Comparison of ENCODE assay signal across 8 cellular contexts in genomic region chr11:125110996-125111340, GRCh38. TPM values are rescaled to one million over a fixed set of nuclear protein-coding genes. Genes with fewer than 3 reads are reported as not detected.
A peak's percentile ranks its signal among the peaks of the same experiment; 100 is the strongest.
DNase-seq lines count a peak whose midpoint lies in the region; ATAC-seq, FAIRE-seq and TF ChIP-seq lines count a peak whose summit lies in the region.

No MANE protein-coding gene starts in this region.

- no peak for ATAC-seq in CD4-positive, CD25-positive, alpha-beta regulatory T cell (ENCODE audit: low read depth in 2 of 2)
- ATAC-seq in HG02840 (IDR thresholded peaks at IDR 0.05; ENCODE audit: low FRiP score, unreplicated experiment) = no peak

- TF ChIP-seq EP300 in ovary (IDR thresholded peaks at IDR 0.05) = no peak

- peak overlapping the region; percentile 89 to 99 (median 96) for H3K4me3 Mint-ChIP-seq in CD4-positive, CD25-positive, alpha-beta regulatory T cell

- H3K27me3 ChIP-seq in CD4-positive, CD25-positive, alpha-beta regulatory T cell (ENCODE audit: control insufficient read depth, insufficient read depth, low read length) = no peaks in the 10 kb centered on the region
- no peaks in the 10 kb centered on the region for H3K27me3 ChIP-seq in ovary

- H3K4me1 Mint-ChIP-seq in CD4-positive, CD25-positive, alpha-beta regulatory T cell = peaks cover 14 to 28% (median 21%) of the 10 kb centered on the region in 4 donors

- H3K4me3 ChIP-seq in CD4-positive, CD25-positive, alpha-beta regulatory T cell (ENCODE audit: low read depth, low read length) = peak overlapping the region; percentile 96
- H3K4me3 ChIP-seq in epithelial cell of proximal tubule (ENCODE audit: low read depth, low read length) (peak overlapping the region; percentile 85), ovary (peak overlapping the region; percentile 73)

- WGBS in ovary, 3 donors = 0 to 1% (median 0%) methylated on average over 9 of the region's 9 CpGs

- H3K27ac Mint-ChIP-seq in CD4-positive, CD25-positive, alpha-beta regulatory T cell = peak overlapping the region; percentile 94 to 100 (median 96)

- peaks cover 14% of the 10 kb centered on the region for H3K4me1 ChIP-seq in CD4-positive, CD25-positive, alpha-beta regulatory T cell (ENCODE audit: control insufficient read depth, insufficient read depth, low read length, poor library complexity, severe bottlenecking)
- peaks cover 5% of the 10 kb centered on the region for H3K4me1 ChIP-seq in ovary (ENCODE audit: insufficient read depth)

- H3K9me3 Mint-ChIP-seq in CD4-positive, CD25-positive, alpha-beta regulatory T cell = peaks cover 0 to 5% (median 0%) of the 10 kb centered on the region in 7 donors

- no peaks in the 10 kb centered on the region for H3K36me3 ChIP-seq in CD4-positive, CD25-positive, alpha-beta regulatory T cell (ENCODE audit: control insufficient read depth, insufficient read depth, low read length)
- no peaks in the 10 kb centered on the region for H3K36me3 ChIP-seq in ovary

- no peak for TF ChIP-seq POLR2A in H54 (IDR thresholded peaks at IDR 0.05; ENCODE audit: low read depth, low read length)
- no peak for TF ChIP-seq POLR2A in ovary (IDR thresholded peaks at IDR 0.05)

- peak overlapping the region; percentile 79 for H3K27ac ChIP-seq in CD4-positive, CD25-positive, alpha-beta regulatory T cell (ENCODE audit: insufficient read depth, low read length, poor library complexity, severe bottlenecking)
- H3K27ac ChIP-seq in ovary = peak overlapping the region in 1 of 2 donors; percentile 51

- peak; percentile 23 for FAIRE-seq in H54 (lab: Jason Lieb, UNC)

- H3K27me3 Mint-ChIP-seq in CD4-positive, CD25-positive, alpha-beta regulatory T cell = peaks cover 4% of the 10 kb centered on the region

- no peak for DNase-seq in CD4-positive, CD25-positive, alpha-beta regulatory T cell
- DNase-seq in H54 (ENCODE audit: insufficient read length, low spot score) = no peak
- peak; percentile 53 for DNase-seq in SW480 (ENCODE audit: low spot score)
- no peak for DNase-seq in epithelial cell of proximal tubule (ENCODE audit: low read depth)
- DNase-seq in ovary = no peak
- DNase-seq in cerebellar nuclear complex (lab: John Stamatoyannopoulos, UW) = no peak
- no peak for DNase-seq in kidney tubule cell (ENCODE audit: low spot score)

- H3K36me3 Mint-ChIP-seq in CD4-positive, CD25-positive, alpha-beta regulatory T cell = peaks cover 4% of the 10 kb centered on the region

- TF ChIP-seq CTCF in epithelial cell of proximal tubule (conservative IDR thresholded peaks at IDR 0.05; ENCODE audit: low read depth, low read length) (no peak), ovary (IDR thresholded peaks at IDR 0.05) (no peak)

- no peaks in the 10 kb centered on the region for H3K9me3 ChIP-seq in CD4-positive, CD25-positive, alpha-beta regulatory T cell (ENCODE audit: control insufficient read depth in 2 of 2, low read length in 2 of 2)
- H3K9me3 ChIP-seq in ovary = no peaks in the 10 kb centered on the region

- intact Hi-C loops in ovary (cut with DNase I) = loop anchor here in 1 of 4 donors (10.0 kb wide), 1 partner anchor 236 kb away; no protein-coding TSS in a partner anchor

RNA-seq across cellular contexts. Expression of gene TMEM218, which starts 0.5 kb away (rescaled TPM):
- 9.7 TPM for total RNA-seq in CD4-positive, CD25-positive, alpha-beta regulatory T cell
- polyA plus RNA-seq in CD4-positive, CD25-positive, alpha-beta regulatory T cell = 10 to 100 TPM; 34.4 to 42.8 (median 41.2) TPM
- total RNA-seq in epithelial cell of proximal tubule (8.2 and 19.7 TPM in 2 replicates), ovary (10 to 100 TPM; 13.0 to 20.6 (median 16.7) TPM)
- polyA plus RNA-seq in ovary = 10 to 100 TPM; 31.8 to 37.3 TPM

RNA-seq across cellular contexts. Expression of gene SLC37A2, which starts 47.9 kb away (rescaled TPM):
- total RNA-seq in CD4-positive, CD25-positive, alpha-beta regulatory T cell = not detected
- polyA plus RNA-seq in CD4-positive, CD25-positive, alpha-beta regulatory T cell = under 1 TPM in 3 of 4 donors, not detected in 1; 0.17 to 0.41 (median 0.24) TPM
- total RNA-seq in epithelial cell of proximal tubule (2.0 and 2.7 TPM in 2 replicates), ovary (1 to 10 TPM; 1.3 to 6.6 (median 2.2) TPM)
- polyA plus RNA-seq in ovary = 1 to 10 TPM in 1 of 2 donors, under 1 TPM in 1; 0.93 to 7.9 TPM

RNA-seq across cellular contexts. Expression of gene PKNOX2, which starts 53.6 kb away (rescaled TPM):
- not detected for total RNA-seq in CD4-positive, CD25-positive, alpha-beta regulatory T cell
- polyA plus RNA-seq in CD4-positive, CD25-positive, alpha-beta regulatory T cell = not detected
- total RNA-seq in epithelial cell of proximal tubule = 0.14 TPM in 1 of 2 replicates, not detected in the other
- 10 to 100 TPM; 11.8 to 42.3 (median 30.2) TPM for total RNA-seq in ovary
- polyA plus RNA-seq in ovary = 10 to 100 TPM; 10.6 to 13.0 TPM

Comparison
In these comparisons a context has a peak if more than half of its experiments do, and no peak if none do; other contexts are left out.
1. RNA of gene PKNOX2, which starts 53.6 kb away (total RNA-seq): 11.8 to 42.3 TPM in ovary; 0.14 TPM in epithelial cell of proximal tubule and not detected in CD4-positive, CD25-positive, alpha-beta regulatory T cell (single experiment); every median in the first group is over 10 times any median in the second.
2. Peak in every context shown above with its lines, with median percentiles within 50 percentile points of each other: H3K4me3 ChIP-seq.